26 cellular contexts compared by ENCODE assay signal in genomic region chr3:78967061-78967460, GRCh38.
"Had no signal": no experiment of that assay in that cellular context is flagged by ENCODE, and none has a peak within 500 bp of the region (broad histone marks: within the 10 kb centered on the region; RNA-seq: fewer than 3 reads in every experiment).

No MANE protein-coding gene starts in this region.

- H3K4me1 ChIP-seq: left lung, lower lobe of right lung, right atrium auricular region, stomach, tibial artery, upper lobe of right lung had no signal

- ATAC-seq: activated CD4-positive, CD25-positive, alpha-beta regulatory T cell treated with anti-CD3 and anti-CD28 coated beads, Interleukin-2, amount 50 U/mL, for 24 hours; effector memory CD8-positive, alpha-beta T cell; esophagus mucosa; heart right ventricle; left lung; lower lobe of right lung; natural killer cell; stimulated activated naive B cell treated with anti-CD40 and anti-IgM and Interleukin-4, amounts not matched to agents 10 μg/mL and 1 μg/mL and 100 μg/mL, for 72 hours; upper lobe of right lung had no signal

- H3K27ac ChIP-seq: heart right ventricle, left lung, lower lobe of right lung, right atrium auricular region, stomach, tibial artery, upper lobe of right lung had no signal

- H3K9me3 ChIP-seq: lower lobe of right lung, right atrium auricular region, stomach, tibial artery, upper lobe of right lung had no signal

- DNase-seq: activated CD4-positive, alpha-beta memory T cell treated with anti-CD3 and anti-CD28 coated beads, Interleukin-2, amount 10 ng/mL, durations not matched to agents 7 days and 5 days; activated CD4-positive, alpha-beta T cell treated with anti-CD3 and anti-CD28 coated beads, Interleukin-2, amount 10 ng/mL, durations not matched to agents 7 days and 5 days; activated CD8-positive, alpha-beta memory T cell treated with anti-CD3 and anti-CD28 coated beads, Interleukin-2, amount 50 U/mL, for 48 hours; activated gamma-delta T cell; activated naive CD4-positive, alpha-beta T cell treated with anti-CD3 and anti-CD28 coated beads, Interleukin-2, amount 10 ng/mL, durations not matched to agents 7 days and 5 days; activated naive CD8-positive, alpha-beta T cell treated with anti-CD3 and anti-CD28 coated beads, Interleukin-2, amount 10 ng/mL, durations not matched to agents 7 days and 5 days; activated T-cell treated with anti-CD3 and anti-CD28 coated beads, Interleukin-2, amount 50 U/mL, for 24 hours; caudate nucleus; cortex of kidney; effector memory CD8-positive, alpha-beta T cell; foreskin fibroblast; heart right ventricle; kidney glomerular epithelial cell; left lung; lower lobe of right lung; mesendoderm; natural killer cell; stimulated activated CD4-positive, alpha-beta T cell treated with anti-CD3 and anti-CD28 coated beads, Interleukin-15, amount 100 ng/mL, for 24 hours; stimulated activated CD4-positive, alpha-beta T cell treated with anti-CD3 and anti-CD28 coated beads, Interleukin-2, amount 100 ng/mL, for 24 hours; stimulated activated naive B cell treated with anti-CD40 and anti-IgM and Interleukin-4, amounts not matched to agents 10 μg/mL and 1 μg/mL and 100 μg/mL, for 72 hours; stomach; tibial artery; upper lobe of right lung had no signal

- H3K27me3 ChIP-seq: heart right ventricle, left lung, right atrium auricular region, stomach, tibial artery, upper lobe of right lung had no signal

- H3K36me3 ChIP-seq: heart right ventricle, left lung, lower lobe of right lung, right atrium auricular region, stomach, tibial artery, upper lobe of right lung had no signal

- H3K4me3 ChIP-seq: heart right ventricle, left lung, lower lobe of right lung, right atrium auricular region, stomach, tibial artery, upper lobe of right lung had no signal
